In the genomic region with DNA sequence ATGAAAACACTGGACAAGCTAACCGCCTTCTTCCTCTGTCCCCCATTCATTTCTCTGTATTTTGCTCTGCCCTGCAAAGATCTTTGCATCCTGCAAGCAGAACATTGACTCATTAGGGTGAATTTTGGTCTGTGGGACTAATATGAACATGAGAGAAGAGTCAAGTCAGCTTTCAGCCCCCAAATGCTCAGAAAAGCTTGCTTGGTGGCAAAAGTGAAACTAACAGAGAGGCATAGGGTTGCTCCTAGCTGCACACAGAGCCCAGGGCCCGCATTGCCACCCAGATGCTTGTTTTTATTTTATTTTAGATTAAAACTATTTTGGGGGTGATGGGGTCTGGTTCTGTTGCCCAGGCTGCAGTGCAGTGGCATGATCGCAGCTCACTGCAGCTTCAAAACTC, we compare ENCODE assay signal across 19 cellular contexts.
DNase-seq lines count a peak whose midpoint lies in the region; ATAC-seq and TF ChIP-seq lines count a peak whose summit lies in the region.
"Had no signal": no experiment of that assay in that cellular context is flagged by ENCODE, and none has a peak within 500 bp of the region (broad histone marks: within the 10 kb centered on the region; RNA-seq: fewer than 3 reads in every experiment).

No MANE protein-coding gene starts in this region.

- H3K27me3 Mint-ChIP-seq in natural killer cell treated with Interleukin-12 subunit alpha and Interleukin-12 subunit beta and Interleukin-15 and Interleukin-18, amount 100 ng/mL, for 72 hours = peaks cover 6 to 9% of the 10 kb centered on the region in 2 donors

- WGBS in mesodermal cell (ENCODE audit: insufficient coverage in 2 of 2), 2 experiments = 80 to 92% methylated on average over 1 to 2 of the region's 3 CpGs

- no peak overlapping the region for H3K27ac Mint-ChIP-seq in natural killer cell treated with Interleukin-12 subunit alpha and Interleukin-12 subunit beta and Interleukin-15 and Interleukin-18, amount 100 ng/mL, for 72 hours
- H3K27ac Mint-ChIP-seq: activated B cell treated with CpG ODN at 0.5 μM for 24 hours; CD4-positive, alpha-beta memory T cell; endodermal cell had no signal

- TF ChIP-seq CTCF in MM.1S (IDR thresholded peaks at IDR 0.05; ENCODE audit: low read length) (no peak), astrocyte of the spinal cord (IDR thresholded peaks at IDR 0.05; ENCODE audit: low read depth, low read length) (no peak)

- no peak overlapping the region; the same call in 1 of the 2 replicates for H3K9ac ChIP-seq in MM.1S (ENCODE audit: low read length)

- H3K4me1 ChIP-seq in MM.1S (ENCODE audit: low read length) (0 out of 2 replicates have a peak, but pooled peaks cover 4% of the 10 kb centered on the region), mesodermal cell (ENCODE audit: control insufficient read depth, insufficient read depth, low read length, poor library complexity, severe bottlenecking) (peaks cover 44% of the 10 kb centered on the region)
- H3K4me1 ChIP-seq: sigmoid colon had no signal

- no peak overlapping the region for H3K27ac ChIP-seq in MM.1S (ENCODE audit: low read length)
- peak overlapping the region; percentile 6 for H3K27ac ChIP-seq in mesodermal cell (ENCODE audit: low read depth, low read length, severe bottlenecking)
- H3K27ac ChIP-seq: coronary artery, sigmoid colon had no signal

- H3K9me3 Mint-ChIP-seq in natural killer cell treated with Interleukin-12 subunit alpha and Interleukin-12 subunit beta and Interleukin-15 and Interleukin-18, amount 100 ng/mL, for 72 hours = no peaks in the 10 kb centered on the region

- no peaks in the 10 kb centered on the region for H3F3A ChIP-seq in MM.1S (ENCODE audit: insufficient read depth, low read length)

- peak overlapping the region; percentile 71 for H2AFZ ChIP-seq in MM.1S (ENCODE audit: low read length)

- in situ Hi-C loops in astrocyte of the spinal cord (cut with HindIII; ENCODE audit: low sequenced_read_pairs) = no loop called here

- H3K36me3 Mint-ChIP-seq in natural killer cell treated with Interleukin-12 subunit alpha and Interleukin-12 subunit beta and Interleukin-15 and Interleukin-18, amount 100 ng/mL, for 72 hours = no peaks in the 10 kb centered on the region
- H3K36me3 Mint-ChIP-seq: CD4-positive, alpha-beta memory T cell had no signal

- no peaks in the 10 kb centered on the region for H3K4me1 Mint-ChIP-seq in natural killer cell treated with Interleukin-12 subunit alpha and Interleukin-12 subunit beta and Interleukin-15 and Interleukin-18, amount 100 ng/mL, for 72 hours (ENCODE audit: low read depth in 2 of 2)
- H3K4me1 Mint-ChIP-seq: activated B cell treated with CpG ODN at 0.5 μM for 24 hours had no signal

- H3K27me3 ChIP-seq in MM.1S (replicated peaks; ENCODE audit: insufficient read depth, low read length) = no peaks in the 10 kb centered on the region
- H3K27me3 ChIP-seq: sigmoid colon had no signal

- no peak overlapping the region for H3K4me3 Mint-ChIP-seq in natural killer cell treated with Interleukin-12 subunit alpha and Interleukin-12 subunit beta and Interleukin-15 and Interleukin-18, amount 100 ng/mL, for 72 hours
- H3K4me3 Mint-ChIP-seq: activated B cell treated with CpG ODN at 0.5 μM for 24 hours; CD4-positive, alpha-beta memory T cell; endodermal cell had no signal

- H3K9me3 ChIP-seq in MM.1S (replicated peaks; ENCODE audit: insufficient read depth, low read length) (no peaks in the 10 kb centered on the region), mesodermal cell (ENCODE audit: control insufficient read depth, low read length) (peaks cover 1% of the 10 kb centered on the region)
- H3K9me3 ChIP-seq: mucosa of descending colon had no signal

- peak; percentile 7 for DNase-seq in Daoy (ENCODE audit: low read depth)
- DNase-seq in MM.1S = peak; percentile 41
- peak; percentile 11 for DNase-seq in astrocyte of the spinal cord (ENCODE audit: low read depth, low spot score)
- no peak for DNase-seq in natural killer cell treated with Interleukin-12 subunit alpha and Interleukin-12 subunit beta and Interleukin-15 and Interleukin-18, amount 100 ng/mL, for 72 hours (ENCODE audit: low spot score)
- DNase-seq in central memory CD4-positive, alpha-beta T cell = no peak
- DNase-seq in HCEC 1CT = no peak
- no peak for DNase-seq in HuH-7.5 (ENCODE audit: low spot score)
- DNase-seq: activated B cell treated with CpG ODN at 0.5 μM for 24 hours; activated CD4-positive, alpha-beta T cell treated with anti-CD3 and anti-CD28 coated beads, Interleukin-2, amount 50 U/mL, for 48 hours; activated effector memory CD4-positive, alpha-beta T cell treated with anti-CD3 and anti-CD28 coated beads, Interleukin-2, amount 50 U/mL, for 16 hours; CD4-positive, alpha-beta memory T cell; endodermal cell; left colon; mucosa of descending colon; NCI-H1417; NCI-H446 treated with DMSO at 0.1 percent for 48 hours; sigmoid colon had no signal

- H3K4me2 ChIP-seq in MM.1S (ENCODE audit: low read depth, low read length) = peak overlapping the region; percentile 73

- no peaks in the 10 kb centered on the region for H4K20me1 ChIP-seq in MM.1S (ENCODE audit: insufficient read depth, low read length)

- H3K36me3 ChIP-seq in MM.1S (replicated peaks; ENCODE audit: insufficient read depth, low read length) (no peaks in the 10 kb centered on the region), mesodermal cell (ENCODE audit: control insufficient read depth, insufficient read depth, low read length) (no peaks in the 10 kb centered on the region)
- H3K36me3 ChIP-seq: sigmoid colon had no signal

- peak overlapping the region; percentile 46; the same call in 1 of the 2 replicates for H3K4me3 ChIP-seq in MM.1S (ENCODE audit: low read length)
- H3K4me3 ChIP-seq in astrocyte of the spinal cord (ENCODE audit: low read depth, low read length) = no peak overlapping the region
- H3K4me3 ChIP-seq in mesodermal cell (ENCODE audit: extremely low read depth, insufficient read depth, low read length, poor library complexity, severe bottlenecking) = no peak overlapping the region
- H3K4me3 ChIP-seq: coronary artery, mucosa of descending colon, sigmoid colon had no signal

- no peaks in the 10 kb centered on the region for H3K9me2 ChIP-seq in MM.1S (replicated peaks; ENCODE audit: insufficient read depth, low read length)

- no peak for ATAC-seq in natural killer cell treated with Interleukin-12 subunit alpha and Interleukin-12 subunit beta and Interleukin-15 and Interleukin-18, amount 100 ng/mL, for 72 hours
- ATAC-seq: left colon, mucosa of descending colon had no signal

- no peaks in the 10 kb centered on the region for H3K79me2 ChIP-seq in MM.1S (ENCODE audit: low read length)

Comparison
In these comparisons a context has a peak if more than half of its experiments do, and no peak if none do; other contexts are left out.
1. DNase-seq: peak in Daoy (single experiment), MM.1S (single experiment) and astrocyte of the spinal cord (single experiment); none in natural killer cell treated with Interleukin-12 subunit alpha and Interleukin-12 subunit beta and Interleukin-15 and Interleukin-18, amount 100 ng/mL, for 72 hours (single experiment), central memory CD4-positive, alpha-beta T cell (single experiment), HCEC 1CT (single experiment) and HuH-7.5 (single experiment).